ENCODE assay signal across 18 cellular contexts in the genomic region with DNA sequence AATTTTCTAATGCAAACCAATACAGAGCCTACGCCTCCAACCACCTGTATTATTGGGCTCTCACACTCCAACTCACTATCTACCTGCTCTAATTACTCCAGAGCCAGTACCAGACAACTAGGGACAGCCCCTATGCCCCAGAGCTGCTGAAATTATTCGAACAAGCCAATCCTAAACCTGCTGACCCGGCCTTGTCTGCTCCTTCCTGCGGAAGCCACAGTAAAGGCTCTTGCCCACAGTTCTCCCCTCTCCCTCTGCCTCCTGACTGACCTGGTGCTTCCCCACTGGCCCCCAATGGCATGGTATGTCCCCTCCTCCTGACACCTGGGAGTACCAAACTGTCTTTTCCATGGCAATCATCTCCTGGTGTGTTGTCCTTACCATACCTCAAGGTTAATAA. TPM values are rescaled to one million over a fixed set of nuclear protein-coding genes. Genes with fewer than 3 reads are reported as not detected.
DNase-seq lines count a peak whose midpoint lies in the region; ATAC-seq and TF ChIP-seq lines count a peak whose summit lies in the region.
"Had no signal": no experiment of that assay in that cellular context is flagged by ENCODE, and none has a peak within 500 bp of the region (broad histone marks: within the 10 kb centered on the region; RNA-seq: fewer than 3 reads in every experiment).

No MANE protein-coding gene starts in this region.

- no peak overlapping the region for H3K4me3 ChIP-seq in GM12865 (ENCODE audit: low read depth, low read length)
- no peak overlapping the region for H3K4me3 ChIP-seq in KMS-11 (IDR thresholded peaks at IDR 0.05; ENCODE audit: insufficient read depth, low read depth, low read length)
- H3K4me3 ChIP-seq: GM23248, K562, SK-N-MC had no signal

- peaks cover 23% of the 10 kb centered on the region for H3K4me1 ChIP-seq in KMS-11 (ENCODE audit: low read depth, poor library complexity, severe bottlenecking)

- H3K9me3 Mint-ChIP-seq in memory B cell: peaks cover 9% of the 10 kb centered on the region

- intact Hi-C loops in left colon (cut with DNase I, micrococcal nuclease): no loop called here

- no peak overlapping the region for H2AFZ ChIP-seq in KMS-11 (ENCODE audit: low read depth)
- H2AFZ ChIP-seq: GM23248 had no signal

- ATAC-seq in memory B cell (ENCODE audit: low read depth) (no peak), left colon (no peak), HG02678 (IDR thresholded peaks at IDR 0.05; ENCODE audit: unreplicated experiment) (no peak), HG02885 (IDR thresholded peaks at IDR 0.05; ENCODE audit: poor library complexity, unreplicated experiment) (no peak)
- ATAC-seq: K562 had no signal

- peaks cover 7% of the 10 kb centered on the region; the same call in 1 of the 2 replicates for H3K79me2 ChIP-seq in KMS-11 (ENCODE audit: insufficient read depth, low read depth)

- no peaks in the 10 kb centered on the region for H3K36me3 Mint-ChIP-seq in memory B cell

- no peak overlapping the region for H3K27ac ChIP-seq in KMS-11
- H3K27ac ChIP-seq: GM23248, SK-N-MC had no signal

- no peaks in the 10 kb centered on the region for H4K20me1 ChIP-seq in KMS-11 (ENCODE audit: insufficient read depth)

- no peak overlapping the region for H3K27ac Mint-ChIP-seq in memory B cell

- DNase-seq in GM12865 (ENCODE audit: low read depth): peak; percentile 19
- DNase-seq in activated CD8-positive, alpha-beta memory T cell treated with anti-CD3 and anti-CD28 coated beads, Interleukin-2, amount 50 U/mL, for 48 hours: peak; percentile 23
- no peak for DNase-seq in memory B cell (ENCODE audit: low spot score in 2 of 2)
- no peak for DNase-seq in left colon
- DNase-seq in activated T-cell treated with anti-CD3 and anti-CD28 coated beads, Interleukin-2, amount 50 U/mL, for 48 hours: no peak
- DNase-seq: GF-D8, NCI-H146, NCI-H2081 treated with DMSO at 0.1 percent for 48 hours, NCI-H510A treated with DMSO at 0.1 percent for 48 hours, NCI-H82, Right ventricle myocardium superior had no signal

- TF ChIP-seq CTCF in GM12865 (IDR thresholded peaks at IDR 0.05; ENCODE audit: insufficient read depth, low read depth, low read length, missing control alignments): no peak
- no peak for TF ChIP-seq CTCF in KMS-11 (conservative IDR thresholded peaks at IDR 0.05; ENCODE audit: low read depth, low read length)

- no peak overlapping the region for H3K9ac ChIP-seq in KMS-11
- H3K9ac ChIP-seq: GM23248 had no signal

- peak overlapping the region; percentile 16; the same call in 1 of the 2 replicates for H3K4me2 ChIP-seq in KMS-11

- peaks cover 19% of the 10 kb centered on the region for H3K4me1 Mint-ChIP-seq in memory B cell

- H3K27me3 Mint-ChIP-seq in memory B cell: peaks cover 10% of the 10 kb centered on the region

- no peaks in the 10 kb centered on the region for H3K27me3 ChIP-seq in KMS-11 (ENCODE audit: insufficient read depth, low read depth)

- no peaks in the 10 kb centered on the region for H3K36me3 ChIP-seq in KMS-11 (ENCODE audit: insufficient read depth)

- peak overlapping the region; percentile 35 for H3K4me3 Mint-ChIP-seq in memory B cell
- H3K4me3 Mint-ChIP-seq: CD14-positive monocyte had no signal

RNA-seq across cellular contexts. Expression of a gene that starts 4.1 kb away (rescaled TPM):
- total RNA-seq in left colon: 1 to 10 TPM; 3.0 to 3.4 TPM
- total RNA-seq: K562 had no signal

Comparison
In these comparisons a context has a peak if more than half of its experiments do, and no peak if none do; other contexts are left out.
1. DNase-seq: peak in GM12865 (single experiment) and activated CD8-positive, alpha-beta memory T cell treated with anti-CD3 and anti-CD28 coated beads, Interleukin-2, amount 50 U/mL, for 48 hours (single experiment); none in memory B cell (0 of 2), left colon (0 of 2) and activated T-cell treated with anti-CD3 and anti-CD28 coated beads, Interleukin-2, amount 50 U/mL, for 48 hours (0 of 2).